18 cellular contexts compared by ENCODE assay signal in genomic region chr21:44558695-44559094, GRCh38. TPM values are rescaled to one million over a fixed set of nuclear protein-coding genes. Genes with fewer than 3 reads are reported as not detected.
"Had no signal": no experiment of that assay in that cellular context is flagged by ENCODE, and none has a peak within 500 bp of the region (broad histone marks: within the 10 kb centered on the region; RNA-seq: fewer than 3 reads in every experiment).

KRTAP10-3 (minus strand) TSS chr21:44558795; CDS start chr21:44558715, 80 bp downstream.

- DNase-seq: effector memory CD8-positive, alpha-beta T cell; esophagus squamous epithelium; foreskin fibroblast; immature natural killer cell; left cardiac atrium; left ventricle myocardium inferior; mesendoderm; naive B cell; sigmoid colon; stimulated activated naive CD4-positive, alpha-beta T cell treated with Interleukin-2 at 50 U/mL for 16 hours; trophoblast cell had no signal

- ATAC-seq: effector memory CD8-positive, alpha-beta T cell; gastroesophageal sphincter; left cardiac atrium had no signal

- H3K4me1 ChIP-seq: esophagus squamous epithelium, gastroesophageal sphincter, left ventricle myocardium inferior, right atrium auricular region, sigmoid colon had no signal

- H3K4me3 ChIP-seq: esophagus squamous epithelium, gastroesophageal sphincter, left ventricle myocardium inferior, lung, right atrium auricular region, sigmoid colon, skin epidermis had no signal

- H3K4me3 Mint-ChIP-seq: dendritic cell treated with granulocyte-macrophage colony-stimulating factor and Interleukin-4, amounts not matched to agents 40 ng/mL and 50 ng/mL, for 4 days; effector memory CD8-positive, alpha-beta T cell; immature natural killer cell had no signal

- H3K4me1 Mint-ChIP-seq: immature natural killer cell had no signal

- H3K9me3 ChIP-seq: esophagus squamous epithelium had no signal

- H3K27ac Mint-ChIP-seq: dendritic cell treated with granulocyte-macrophage colony-stimulating factor and Interleukin-4, amounts not matched to agents 40 ng/mL and 50 ng/mL, for 4 days; immature natural killer cell; nephron had no signal

- H3K27me3 ChIP-seq: right atrium auricular region had no signal

- H3K36me3 ChIP-seq: esophagus squamous epithelium, gastroesophageal sphincter, left ventricle myocardium inferior, right atrium auricular region, sigmoid colon had no signal

RNA-seq across cellular contexts. Expression of gene KRTAP10-3, which starts in this region (rescaled TPM):
- total RNA-seq: esophagus squamous epithelium, gastroesophageal sphincter, left cardiac atrium, left ventricle myocardium inferior, lung, osteoblast, right atrium auricular region had no signal
